In the genomic region with DNA sequence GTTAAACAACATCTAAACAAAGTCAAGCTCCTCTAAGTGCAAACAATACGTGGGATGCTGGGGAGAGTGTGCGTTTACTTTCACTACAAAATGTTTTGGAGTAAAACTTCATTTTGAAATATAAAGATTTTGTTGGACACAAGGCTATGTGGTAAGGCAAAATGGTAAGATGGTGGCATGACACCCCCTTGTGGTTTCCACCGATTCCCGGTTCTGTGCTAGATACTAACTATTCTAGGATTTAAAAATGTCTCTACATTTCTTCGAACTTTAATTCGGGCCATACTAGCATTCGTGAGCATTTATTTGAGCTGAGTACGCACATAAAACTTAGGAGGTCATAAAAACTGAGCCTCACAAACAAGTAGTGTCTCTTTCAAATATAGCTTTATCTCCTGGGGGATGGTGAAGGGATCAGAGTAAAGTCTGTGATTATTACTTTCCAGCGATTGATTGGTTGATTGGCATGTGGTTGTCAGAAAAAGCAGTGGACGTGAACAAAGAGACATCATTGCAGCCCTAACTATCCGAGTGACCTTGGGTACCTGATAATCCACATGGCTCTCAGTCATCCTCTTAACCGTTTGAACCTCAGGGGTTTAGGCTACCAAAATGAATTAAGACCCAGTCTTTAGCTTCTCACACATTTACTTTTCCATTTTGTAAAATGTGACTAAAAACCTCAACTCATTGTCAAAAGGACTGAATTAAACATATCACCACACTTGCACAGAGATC, we compare ENCODE assay signal across 7 cellular contexts. TPM values are rescaled to one million over a fixed set of nuclear protein-coding genes. Genes with fewer than 3 reads are reported as not detected.
DNase-seq lines count a peak whose midpoint lies in the region; ATAC-seq and TF ChIP-seq lines count a peak whose summit lies in the region.

No MANE protein-coding gene starts in this region.

- H3K27ac ChIP-seq in coronary artery: peak overlapping the region; percentile 97 to 100

- no peak for ATAC-seq in HG03460 (IDR thresholded peaks at IDR 0.05; ENCODE audit: unreplicated experiment)

- peak overlapping the region; percentile 99 for H3K4me3 ChIP-seq in coronary artery

- no peak for TF ChIP-seq CTCF in coronary artery (IDR thresholded peaks at IDR 0.05)

- peak; percentile 78 for DNase-seq in DMS 273 (lab: John Stamatoyannopoulos, UW; ENCODE audit: unreplicated experiment)
- peak; percentile 34 for DNase-seq in HS-5 (ENCODE audit: low read depth)
- DNase-seq in RPMI7951 (ENCODE audit: low read depth): peak; percentile 65
- no peak for DNase-seq in coronary artery (ENCODE audit: low spot score)
- DNase-seq in mucosa of gallbladder (ENCODE audit: low spot score): peak; percentile 21
- no peak for DNase-seq in T1000 (lab: John Stamatoyannopoulos, UW)

RNA-seq across cellular contexts. Expression of gene ZNF639, which starts 1.1 kb away (rescaled TPM):
- 51.8 and 59.1 TPM in 2 replicates for total RNA-seq in RPMI7951 (2014; rRNA removed; shearing (Covaris generic))
- 23.9 TPM for total RNA-seq in mucosa of gallbladder

RNA-seq across cellular contexts. Expression of gene MFN1, which starts 25.8 kb away (rescaled TPM):
- total RNA-seq in RPMI7951 (2014; rRNA removed; shearing (Covaris generic)): 54.7 and 76.3 TPM in 2 replicates
- 43.3 TPM for total RNA-seq in mucosa of gallbladder

Comparison
In these comparisons a context has a peak if more than half of its experiments do, and no peak if none do; other contexts are left out.
1. DNase-seq: peak in DMS 273 (single experiment), HS-5 (single experiment), RPMI7951 (single experiment) and mucosa of gallbladder (single experiment); none in coronary artery (single experiment) and T1000 (single experiment).